In the genomic region with DNA sequence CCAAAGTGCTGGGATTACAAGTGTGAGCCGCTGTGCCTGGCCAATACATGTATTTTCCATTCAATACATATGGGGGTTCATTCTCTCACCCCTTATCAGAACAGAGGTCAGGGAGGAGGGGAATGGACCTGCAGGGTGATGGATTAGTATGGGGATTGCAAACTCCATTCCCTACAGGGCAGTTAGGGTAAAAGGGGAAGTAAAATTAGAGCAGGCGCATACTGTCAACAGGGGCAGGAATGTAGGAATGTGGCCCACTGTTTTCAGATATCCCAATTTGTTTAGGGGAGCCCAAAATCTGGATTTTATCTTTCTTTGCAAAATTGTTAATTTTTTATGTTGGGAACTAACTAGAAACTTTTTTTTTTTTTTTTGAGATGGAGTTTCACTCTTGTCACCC, we compare ENCODE assay signal across 22 cellular contexts.
"Had no signal": no experiment of that assay in that cellular context is flagged by ENCODE, and none has a peak within 500 bp of the region (broad histone marks: within the 10 kb centered on the region; RNA-seq: fewer than 3 reads in every experiment).

No MANE protein-coding gene starts in this region.

- H3K4me3 ChIP-seq: SJSA1, SK-N-MC had no signal

- H3K27ac ChIP-seq: KMS-11, SJSA1, SK-N-MC had no signal

- DNase-seq: IMR-90; MM.1S; NCI-H1092 treated with DMSO at 0.1 percent for 48 hours; NCI-H1436; NCI-H187; NCI-H2029; NCI-H2081 treated with DMSO at 0.1 percent for 48 hours; NCI-H2171; NCI-H226; NCI-H446; NCI-H510A; NCI-H524 treated with DMSO at 0.1 percent for 48 hours; NCI-H69; NCI-H774; NK-92 treated with Interleukin-12 subunit alpha and Interleukin-12 subunit beta, amount 100 ng/mL, for 24 hours; Right ventricle myocardium superior; RPMI8226; SIG-M5 had no signal

- H3K4me1 ChIP-seq: SJSA1 had no signal

- H3K4me2 ChIP-seq: KMS-11 had no signal

- H3K9ac ChIP-seq: KMS-11 had no signal

- H3K9me3 ChIP-seq: SJSA1 had no signal

- H3K36me3 ChIP-seq: SJSA1 had no signal

- H3K27me3 ChIP-seq: SJSA1 had no signal

- FAIRE-seq: RCC 7860 had no signal
